ENCODE assay signal across 10 cellular contexts in genomic region chr2:69762513-69763494, GRCh38. TPM values are rescaled to one million over a fixed set of nuclear protein-coding genes. Genes with fewer than 3 reads are reported as not detected.
DNase-seq lines count a peak whose midpoint lies in the region; ATAC-seq and TF ChIP-seq lines count a peak whose summit lies in the region.
"Had no signal": no experiment of that assay in that cellular context is flagged by ENCODE, and none has a peak within 500 bp of the region (broad histone marks: within the 10 kb centered on the region; RNA-seq: fewer than 3 reads in every experiment).

No MANE protein-coding gene starts in this region.

- H2BK15ac ChIP-seq in IMR-90 (ENCODE audit: low read depth, low read length): peak overlapping the region; percentile 24; the same call in 1 of the 3 replicates

- H3K36me3 ChIP-seq in IMR-90 (ENCODE audit: control insufficient read depth, insufficient read depth, low read length) (peaks cover 4% of the 10 kb centered on the region; the same call in 1 of the 2 replicates), testis (ENCODE audit: low read depth, missing control alignments) (no peaks in the 10 kb centered on the region), A673 (ENCODE audit: insufficient read depth, low read length, poor library complexity, severe bottlenecking) (no peaks in the 10 kb centered on the region)

- peaks cover 6% of the 10 kb centered on the region for H3K9me1 ChIP-seq in IMR-90 (ENCODE audit: insufficient read depth, low read length)

- peaks cover 15 to 42% of the 10 kb centered on the region in 2 experiments for H3K79me1 ChIP-seq in IMR-90 (ENCODE audit: low read depth in 1 of 2, low read length in 2 of 2)

- CTCF ChIA-PET in IMR-90 (lab: Yijun Ruan, JAX): interaction anchor here (0.6 to 1.4 kb wide), 2 partner anchors 35 to 54 kb away, joined by 3 to 6 read pairs; no protein-coding TSS in a partner anchor
- CTCF ChIA-PET in A673 (lab: Charles Lee): interaction anchor here (0.9 kb wide), 1 partner anchor 38 kb away, joined by 3 read pairs; no protein-coding TSS in a partner anchor

- H3K27ac ChIP-seq in IMR-90 (ENCODE audit: insufficient read depth, low read length): no peak overlapping the region
- peak overlapping the region; percentile 32 to 99 (median 90) for H3K27ac ChIP-seq in dorsolateral prefrontal cortex
- H3K27ac ChIP-seq in testis: peak overlapping the region; percentile 81 to 85
- H3K27ac ChIP-seq in A673 (ENCODE audit: low read depth, low read length, poor library complexity, severe bottlenecking): no peak overlapping the region

- BruUV-seq in IMR-90 (replicated peaks; lab: Mats Ljungman, UMichigan): no TSS peak
- BruUV-seq in A673 (replicated peaks; lab: Mats Ljungman, UMichigan): no TSS peak

- no peak overlapping the region for H2AK9ac ChIP-seq in IMR-90 (replicated peaks; ENCODE audit: low read depth, low read length, poor library complexity)

- H3K4me3 ChIP-seq in IMR-90 (ENCODE audit: insufficient read depth, low read depth, low read length) (no peak overlapping the region), dorsolateral prefrontal cortex (peak overlapping the region in 56 of 59 donors; percentile 2 to 67 (median 41)), testis (no peak overlapping the region), A673 (ENCODE audit: low read depth, low read length, poor library complexity, severe bottlenecking) (no peak overlapping the region)

- H3K23ac ChIP-seq in IMR-90 (ENCODE audit: low read depth, low read length): no peak overlapping the region

- no peak overlapping the region for H3K4ac ChIP-seq in IMR-90 (ENCODE audit: low read depth, low read length)

- no peak for TF ChIP-seq CTCF in IMR-90 (conservative IDR thresholded peaks at IDR 0.05; ENCODE audit: low read depth, low read length)
- TF ChIP-seq CTCF in dorsolateral prefrontal cortex (IDR thresholded peaks at IDR 0.05 in 54 of 56, conservative IDR thresholded peaks at IDR 0.05 in 2 of 56; ENCODE audit: low read depth in 1 of 56, partially characterized antibody in 56 of 56): peak in 1 of 56 donors; percentile 31
- TF ChIP-seq CTCF in testis (IDR thresholded peaks at IDR 0.05): no peak
- TF ChIP-seq CTCF in A673 (conservative IDR thresholded peaks at IDR 0.05; ENCODE audit: low read depth, low read length): no peak

- ATAC-seq in IMR-90 (ENCODE audit: low read depth): no peak
- no peak for ATAC-seq in GM21515 (IDR thresholded peaks at IDR 0.05; ENCODE audit: unreplicated experiment)

- WGBS in IMR-90 (ENCODE audit: extremely low coverage in 2 of 2, insufficient read length in 1 of 2), 2 experiments: 82% methylated on average over 5 of the region's 14 CpGs; no CpG with 5 or more reads in 1 of the 2 experiments
- WGBS in testis, 2 donors: 57 to 58% methylated on average over 14 of the region's 14 CpGs

- H3K4me2 ChIP-seq in IMR-90 (ENCODE audit: low read depth, low read length): no peak overlapping the region

- H4K8ac ChIP-seq in IMR-90 (ENCODE audit: low read depth in 2 of 2, low read length in 2 of 2): no peak overlapping the region

- H3K18ac ChIP-seq in IMR-90 (ENCODE audit: low read depth, low read length): no peak overlapping the region

- no peak for DNase-seq in IMR-90
- DNase-seq in dorsolateral prefrontal cortex: peak in 8 of 10 donors; percentile 38 to 75 (median 52)
- peak; percentile 86 for DNase-seq in medulla oblongata (ENCODE audit: extremely low spot score)
- DNase-seq in testis: peak; percentile 33
- no peak for DNase-seq in A673 (ENCODE audit: low spot score)
- DNase-seq in NCI-H187 (lab: John Stamatoyannopoulos, UW): no peak
- no peak for DNase-seq in activated effector memory CD4-positive, alpha-beta T cell treated with Interleukin-2 at 50 U/mL for 16 hours
- DNase-seq: NCI-H1105; stimulated activated CD4-positive, alpha-beta T cell treated with anti-CD3 and anti-CD28 coated beads, Interleukin-2, amount 100 ng/mL, for 24 hours had no signal

- peaks cover 8% of the 10 kb centered on the region for H3K4me1 ChIP-seq in IMR-90 (ENCODE audit: control insufficient read depth, insufficient read depth, low read length)
- peaks cover 15% of the 10 kb centered on the region for H3K4me1 ChIP-seq in testis
- no peaks in the 10 kb centered on the region for H3K4me1 ChIP-seq in A673 (ENCODE audit: insufficient read depth, low read length, poor library complexity, severe bottlenecking)

- POLR2A ChIA-PET in IMR-90 (lab: Charles Lee; ENCODE audit: unreplicated experiment): no interaction called here
- POLR2A ChIA-PET in A673 (lab: Charles Lee; ENCODE audit: low non-redundant PET): no interaction called here

- no peaks in the 10 kb centered on the region for H3K9me3 ChIP-seq in IMR-90 (ENCODE audit: control insufficient read depth, insufficient read depth, low read length)
- H3K9me3 ChIP-seq in testis: no peaks in the 10 kb centered on the region
- no peaks in the 10 kb centered on the region for H3K9me3 ChIP-seq in A673 (ENCODE audit: low read depth, low read length, poor library complexity, severe bottlenecking)

- H3K27me3 ChIP-seq in IMR-90 (ENCODE audit: control insufficient read depth, insufficient read depth, low read length) (no peaks in the 10 kb centered on the region), dorsolateral prefrontal cortex (no peaks in the 10 kb centered on the region), testis (no peaks in the 10 kb centered on the region), A673 (replicated peaks; ENCODE audit: insufficient read depth, low read depth, low read length, poor library complexity) (no peaks in the 10 kb centered on the region)

- H4K5ac ChIP-seq in IMR-90 (ENCODE audit: low read depth, low read length): no peak overlapping the region

- no peak overlapping the region for H3K56ac ChIP-seq in IMR-90 (ENCODE audit: extremely low read depth, insufficient read depth, low read length)

- no peak overlapping the region for H2BK120ac ChIP-seq in IMR-90 (ENCODE audit: low read depth, low read length)

- no peak overlapping the region for H3K14ac ChIP-seq in IMR-90 (replicated peaks; ENCODE audit: low read depth, low read length)

- in situ Hi-C loops in IMR-90 (cut with MboI; ENCODE audit: low sequenced_read_pairs): no loop called here

- H4K20me1 ChIP-seq in IMR-90 (ENCODE audit: insufficient read depth, low read length): peaks cover 3% of the 10 kb centered on the region; the same call in 1 of the 2 replicates

- dilution Hi-C loops in IMR-90 (cut with HindIII; ENCODE audit: low sequenced_read_pairs, unreplicated experiment): no loop called here

- H4K91ac ChIP-seq in IMR-90 (ENCODE audit: insufficient read depth, low read depth, low read length): no peak overlapping the region

- no peak overlapping the region for H2BK20ac ChIP-seq in IMR-90 (ENCODE audit: low read depth, low read length)

- TF ChIP-seq POLR2A in IMR-90 (IDR thresholded peaks at IDR 0.05; ENCODE audit: low read depth, low read length) (no peak), testis (IDR thresholded peaks at IDR 0.05) (no peak)

- intact Hi-C loops in IMR-90 (cut with micrococcal nuclease) (no loop called here), dorsolateral prefrontal cortex (cut with DNase I) (loop anchor here (5.0 kb wide), 2 partner anchors 41 to 54 kb away; no protein-coding TSS in a partner anchor), testis (cut with DNase I; ENCODE audit: low total_unique reads) (no loop called here), A673 (cut with micrococcal nuclease; ENCODE audit: unreplicated experiment) (no loop called here)

- no peak overlapping the region for H2BK5ac ChIP-seq in IMR-90 (ENCODE audit: low read depth, low read length, poor library complexity, severe bottlenecking)

- H2AFZ ChIP-seq in IMR-90 (replicated peaks; ENCODE audit: low read length, poor library complexity): no peak overlapping the region

- TF ChIP-seq RAD21 in IMR-90 (IDR thresholded peaks at IDR 0.05; ENCODE audit: low read length): no peak

- H3K9ac ChIP-seq in IMR-90 (ENCODE audit: low read depth, low read length): no peak overlapping the region

- peak overlapping the region; percentile 32; the same call in 1 of the 2 replicates for H2AK5ac ChIP-seq in IMR-90 (ENCODE audit: low read depth, low read length)

TF ChIP-seq in IMR-90, 13 proteins besides CTCF, POLR2A, EP300 and RAD21 (continues in another document):
- TF ChIP-seq CHD1 (IDR thresholded peaks at IDR 0.05; ENCODE audit: low read depth, low read length) (no peak), MXI1 (IDR thresholded peaks at IDR 0.05; ENCODE audit: borderline replicate concordance, low read depth, low read length) (no peak), ELK1 (IDR thresholded peaks at IDR 0.05; ENCODE audit: borderline replicate concordance, low read depth, low read length) (no peak), FOS (IDR thresholded peaks at IDR 0.05; ENCODE audit: low read depth, low read length) (no peak), USF2 (IDR thresholded peaks at IDR 0.05; ENCODE audit: low read depth, low read length) (no peak), NFE2L2 (IDR thresholded peaks at IDR 0.05; ENCODE audit: low read depth, low read length) (no peak), MAFK (IDR thresholded peaks at IDR 0.05; ENCODE audit: low read depth, low read length) (no peak), SMC3 (IDR thresholded peaks at IDR 0.05; ENCODE audit: low read depth, low read length) (no peak), BHLHE40 (IDR thresholded peaks at IDR 0.05; ENCODE audit: low read depth, low read length) (no peak)

RNA-seq across cellular contexts. Expression of gene ANXA4, which starts 20.9 kb away (rescaled TPM):
- total RNA-seq in IMR-90 (2012; rRNA removed): 22.2 and 25.8 TPM in 2 replicates
- polyA plus RNA-seq in IMR-90 (2012; rRNA removed): 72.0 and 113 TPM in 2 replicates
- 21.8 and 32.1 TPM in 2 replicates for polyA plus RNA-seq in IMR-90 (2012; cell fraction: cytosol; rRNA removed)
- polyA plus RNA-seq in IMR-90 (2012; cell fraction: nucleus; rRNA removed; ENCODE audit: low replicate concordance): 18.7 and 28.6 TPM in 2 replicates
- 10 to 100 TPM; 19.3 to 78.4 (median 36.1) TPM for total RNA-seq in dorsolateral prefrontal cortex
- 10 to 100 TPM; 27.1 to 30.2 TPM for total RNA-seq in testis
- 71.2 TPM for polyA plus RNA-seq in testis (ENCODE audit: insufficient read depth, low read depth, low replicate concordance)
- 5.1 and 6.5 TPM in 2 replicates for total RNA-seq in A673 (2021)

Comparison
In these comparisons a context has a peak if more than half of its experiments do, and no peak if none do; other contexts are left out.
1. DNase-seq: peak in dorsolateral prefrontal cortex (8 of 10), medulla oblongata (single experiment) and testis (single experiment); none in IMR-90 (single experiment), A673 (single experiment), NCI-H187 (0 of 2) and activated effector memory CD4-positive, alpha-beta T cell treated with Interleukin-2 at 50 U/mL for 16 hours (single experiment).
2. H3K27ac ChIP-seq: peak in dorsolateral prefrontal cortex (59 of 59) and testis (2 of 2); none in IMR-90 (single experiment) and A673 (single experiment).
3. H3K4me3 ChIP-seq: peak in dorsolateral prefrontal cortex (56 of 59); none in IMR-90 (single experiment), testis (0 of 2) and A673 (single experiment).
4. intact Hi-C loops: an anchor here in dorsolateral prefrontal cortex (5.0 kb wide); none called in IMR-90, testis and A673.